1 cellular context compared by ENCODE assay signal in the genomic region with DNA sequence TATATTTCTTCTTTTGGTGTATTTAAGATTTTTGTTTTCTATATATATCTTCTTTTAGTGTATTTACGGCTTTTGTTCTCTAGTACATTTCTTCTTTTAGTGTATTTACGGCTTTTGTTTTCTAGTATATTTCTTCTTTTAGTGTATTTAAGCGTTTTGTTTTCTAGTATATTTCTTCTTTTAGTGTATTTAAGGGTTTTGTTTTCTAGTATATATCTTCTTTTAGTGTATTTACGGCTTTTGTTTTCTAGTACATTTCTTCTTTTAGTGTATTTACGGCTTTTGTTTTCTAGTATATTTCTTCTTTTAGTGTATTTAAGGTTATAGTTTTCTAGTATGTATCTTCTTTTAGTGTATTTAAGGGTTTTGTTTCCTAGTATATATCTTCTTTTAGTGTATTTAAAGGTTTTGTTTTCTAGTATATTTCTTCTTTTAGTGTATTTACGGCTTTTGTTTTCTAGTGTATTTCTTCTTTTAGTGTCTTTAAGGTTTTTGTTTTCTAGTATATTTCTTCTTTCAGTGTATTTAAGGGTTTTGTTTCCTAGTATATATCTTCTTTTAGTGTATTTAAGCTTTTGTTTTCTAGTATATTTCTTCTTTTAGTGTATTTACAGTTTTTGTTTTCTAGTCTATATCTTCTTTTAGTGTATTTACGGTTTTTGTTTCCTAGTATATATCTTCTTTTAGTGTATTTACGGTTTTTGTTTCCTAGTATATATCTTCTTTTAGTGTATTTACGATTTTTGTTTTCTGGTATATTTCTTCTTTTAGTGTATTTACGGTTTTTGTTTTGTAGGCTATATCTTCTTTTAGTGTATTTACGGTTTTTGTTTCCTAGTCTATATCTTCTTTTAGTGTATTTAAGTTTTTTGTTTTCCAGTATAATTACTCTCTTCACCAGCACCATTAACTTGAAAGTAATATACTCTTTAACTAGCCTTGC.
TF ChIP-seq lines count a peak whose summit lies in the region.
"Not testable (repeated sequence)": the region's sequence is repeated elsewhere in the genome, so short reads cannot be mapped to it uniquely, and the experiment has no call there.

No MANE protein-coding gene starts in this region.

TF ChIP-seq in K562, 482 proteins besides CTCF, POLR2A, EP300 and RAD21 (continued from another document):
- TF ChIP-seq, protein P1, sequence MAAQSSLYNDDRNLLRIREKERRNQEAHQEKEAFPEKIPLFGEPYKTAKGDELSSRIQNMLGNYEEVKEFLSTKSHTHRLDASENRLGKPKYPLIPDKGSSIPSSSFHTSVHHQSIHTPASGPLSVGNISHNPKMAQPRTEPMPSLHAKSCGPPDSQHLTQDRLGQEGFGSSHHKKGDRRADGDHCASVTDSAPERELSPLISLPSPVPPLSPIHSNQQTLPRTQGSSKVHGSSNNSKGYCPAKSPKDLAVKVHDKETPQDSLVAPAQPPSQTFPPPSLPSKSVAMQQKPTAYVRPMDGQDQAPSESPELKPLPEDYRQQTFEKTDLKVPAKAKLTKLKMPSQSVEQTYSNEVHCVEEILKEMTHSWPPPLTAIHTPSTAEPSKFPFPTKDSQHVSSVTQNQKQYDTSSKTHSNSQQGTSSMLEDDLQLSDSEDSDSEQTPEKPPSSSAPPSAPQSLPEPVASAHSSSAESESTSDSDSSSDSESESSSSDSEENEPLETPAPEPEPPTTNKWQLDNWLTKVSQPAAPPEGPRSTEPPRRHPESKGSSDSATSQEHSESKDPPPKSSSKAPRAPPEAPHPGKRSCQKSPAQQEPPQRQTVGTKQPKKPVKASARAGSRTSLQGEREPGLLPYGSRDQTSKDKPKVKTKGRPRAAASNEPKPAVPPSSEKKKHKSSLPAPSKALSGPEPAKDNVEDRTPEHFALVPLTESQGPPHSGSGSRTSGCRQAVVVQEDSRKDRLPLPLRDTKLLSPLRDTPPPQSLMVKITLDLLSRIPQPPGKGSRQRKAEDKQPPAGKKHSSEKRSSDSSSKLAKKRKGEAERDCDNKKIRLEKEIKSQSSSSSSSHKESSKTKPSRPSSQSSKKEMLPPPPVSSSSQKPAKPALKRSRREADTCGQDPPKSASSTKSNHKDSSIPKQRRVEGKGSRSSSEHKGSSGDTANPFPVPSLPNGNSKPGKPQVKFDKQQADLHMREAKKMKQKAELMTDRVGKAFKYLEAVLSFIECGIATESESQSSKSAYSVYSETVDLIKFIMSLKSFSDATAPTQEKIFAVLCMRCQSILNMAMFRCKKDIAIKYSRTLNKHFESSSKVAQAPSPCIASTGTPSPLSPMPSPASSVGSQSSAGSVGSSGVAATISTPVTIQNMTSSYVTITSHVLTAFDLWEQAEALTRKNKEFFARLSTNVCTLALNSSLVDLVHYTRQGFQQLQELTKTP (IDR thresholded peaks at IDR 0.05; ENCODE audit: low read depth in 1 of 2, partially characterized antibody in 2 of 2) = peak in 1 of 2 experiments; percentile 72
- TF ChIP-seq, protein P2, sequence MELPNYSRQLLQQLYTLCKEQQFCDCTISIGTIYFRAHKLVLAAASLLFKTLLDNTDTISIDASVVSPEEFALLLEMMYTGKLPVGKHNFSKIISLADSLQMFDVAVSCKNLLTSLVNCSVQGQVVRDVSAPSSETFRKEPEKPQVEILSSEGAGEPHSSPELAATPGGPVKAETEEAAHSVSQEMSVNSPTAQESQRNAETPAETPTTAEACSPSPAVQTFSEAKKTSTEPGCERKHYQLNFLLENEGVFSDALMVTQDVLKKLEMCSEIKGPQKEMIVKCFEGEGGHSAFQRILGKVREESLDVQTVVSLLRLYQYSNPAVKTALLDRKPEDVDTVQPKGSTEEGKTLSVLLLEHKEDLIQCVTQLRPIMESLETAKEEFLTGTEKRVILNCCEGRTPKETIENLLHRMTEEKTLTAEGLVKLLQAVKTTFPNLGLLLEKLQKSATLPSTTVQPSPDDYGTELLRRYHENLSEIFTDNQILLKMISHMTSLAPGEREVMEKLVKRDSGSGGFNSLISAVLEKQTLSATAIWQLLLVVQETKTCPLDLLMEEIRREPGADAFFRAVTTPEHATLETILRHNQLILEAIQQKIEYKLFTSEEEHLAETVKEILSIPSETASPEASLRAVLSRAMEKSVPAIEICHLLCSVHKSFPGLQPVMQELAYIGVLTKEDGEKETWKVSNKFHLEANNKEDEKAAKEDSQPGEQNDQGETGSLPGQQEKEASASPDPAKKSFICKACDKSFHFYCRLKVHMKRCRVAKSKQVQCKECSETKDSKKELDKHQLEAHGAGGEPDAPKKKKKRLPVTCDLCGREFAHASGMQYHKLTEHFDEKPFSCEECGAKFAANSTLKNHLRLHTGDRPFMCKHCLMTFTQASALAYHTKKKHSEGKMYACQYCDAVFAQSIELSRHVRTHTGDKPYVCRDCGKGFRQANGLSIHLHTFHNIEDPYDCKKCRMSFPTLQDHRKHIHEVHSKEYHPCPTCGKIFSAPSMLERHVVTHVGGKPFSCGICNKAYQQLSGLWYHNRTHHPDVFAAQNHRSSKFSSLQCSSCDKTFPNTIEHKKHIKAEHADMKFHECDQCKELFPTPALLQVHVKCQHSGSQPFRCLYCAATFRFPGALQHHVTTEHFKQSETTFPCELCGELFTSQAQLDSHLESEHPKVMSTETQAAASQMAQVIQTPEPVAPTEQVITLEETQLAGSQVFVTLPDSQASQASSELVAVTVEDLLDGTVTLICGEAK (IDR thresholded peaks at IDR 0.05) = peak; percentile 42; the same call in 1 of the 2 replicates
- TF ChIP-seq, protein P2 (CRISPR knock-in tag; IDR thresholded peaks at IDR 0.05) = not testable (repeated sequence)
- TF ChIP-seq MAFK (IDR thresholded peaks at IDR 0.05; ENCODE audit: low read length) (peak; percentile 22; the same call in 1 of the 2 replicates), NFIC (IDR thresholded peaks at IDR 0.05) (peak; percentile 71)
- TF ChIP-seq, protein P3, sequence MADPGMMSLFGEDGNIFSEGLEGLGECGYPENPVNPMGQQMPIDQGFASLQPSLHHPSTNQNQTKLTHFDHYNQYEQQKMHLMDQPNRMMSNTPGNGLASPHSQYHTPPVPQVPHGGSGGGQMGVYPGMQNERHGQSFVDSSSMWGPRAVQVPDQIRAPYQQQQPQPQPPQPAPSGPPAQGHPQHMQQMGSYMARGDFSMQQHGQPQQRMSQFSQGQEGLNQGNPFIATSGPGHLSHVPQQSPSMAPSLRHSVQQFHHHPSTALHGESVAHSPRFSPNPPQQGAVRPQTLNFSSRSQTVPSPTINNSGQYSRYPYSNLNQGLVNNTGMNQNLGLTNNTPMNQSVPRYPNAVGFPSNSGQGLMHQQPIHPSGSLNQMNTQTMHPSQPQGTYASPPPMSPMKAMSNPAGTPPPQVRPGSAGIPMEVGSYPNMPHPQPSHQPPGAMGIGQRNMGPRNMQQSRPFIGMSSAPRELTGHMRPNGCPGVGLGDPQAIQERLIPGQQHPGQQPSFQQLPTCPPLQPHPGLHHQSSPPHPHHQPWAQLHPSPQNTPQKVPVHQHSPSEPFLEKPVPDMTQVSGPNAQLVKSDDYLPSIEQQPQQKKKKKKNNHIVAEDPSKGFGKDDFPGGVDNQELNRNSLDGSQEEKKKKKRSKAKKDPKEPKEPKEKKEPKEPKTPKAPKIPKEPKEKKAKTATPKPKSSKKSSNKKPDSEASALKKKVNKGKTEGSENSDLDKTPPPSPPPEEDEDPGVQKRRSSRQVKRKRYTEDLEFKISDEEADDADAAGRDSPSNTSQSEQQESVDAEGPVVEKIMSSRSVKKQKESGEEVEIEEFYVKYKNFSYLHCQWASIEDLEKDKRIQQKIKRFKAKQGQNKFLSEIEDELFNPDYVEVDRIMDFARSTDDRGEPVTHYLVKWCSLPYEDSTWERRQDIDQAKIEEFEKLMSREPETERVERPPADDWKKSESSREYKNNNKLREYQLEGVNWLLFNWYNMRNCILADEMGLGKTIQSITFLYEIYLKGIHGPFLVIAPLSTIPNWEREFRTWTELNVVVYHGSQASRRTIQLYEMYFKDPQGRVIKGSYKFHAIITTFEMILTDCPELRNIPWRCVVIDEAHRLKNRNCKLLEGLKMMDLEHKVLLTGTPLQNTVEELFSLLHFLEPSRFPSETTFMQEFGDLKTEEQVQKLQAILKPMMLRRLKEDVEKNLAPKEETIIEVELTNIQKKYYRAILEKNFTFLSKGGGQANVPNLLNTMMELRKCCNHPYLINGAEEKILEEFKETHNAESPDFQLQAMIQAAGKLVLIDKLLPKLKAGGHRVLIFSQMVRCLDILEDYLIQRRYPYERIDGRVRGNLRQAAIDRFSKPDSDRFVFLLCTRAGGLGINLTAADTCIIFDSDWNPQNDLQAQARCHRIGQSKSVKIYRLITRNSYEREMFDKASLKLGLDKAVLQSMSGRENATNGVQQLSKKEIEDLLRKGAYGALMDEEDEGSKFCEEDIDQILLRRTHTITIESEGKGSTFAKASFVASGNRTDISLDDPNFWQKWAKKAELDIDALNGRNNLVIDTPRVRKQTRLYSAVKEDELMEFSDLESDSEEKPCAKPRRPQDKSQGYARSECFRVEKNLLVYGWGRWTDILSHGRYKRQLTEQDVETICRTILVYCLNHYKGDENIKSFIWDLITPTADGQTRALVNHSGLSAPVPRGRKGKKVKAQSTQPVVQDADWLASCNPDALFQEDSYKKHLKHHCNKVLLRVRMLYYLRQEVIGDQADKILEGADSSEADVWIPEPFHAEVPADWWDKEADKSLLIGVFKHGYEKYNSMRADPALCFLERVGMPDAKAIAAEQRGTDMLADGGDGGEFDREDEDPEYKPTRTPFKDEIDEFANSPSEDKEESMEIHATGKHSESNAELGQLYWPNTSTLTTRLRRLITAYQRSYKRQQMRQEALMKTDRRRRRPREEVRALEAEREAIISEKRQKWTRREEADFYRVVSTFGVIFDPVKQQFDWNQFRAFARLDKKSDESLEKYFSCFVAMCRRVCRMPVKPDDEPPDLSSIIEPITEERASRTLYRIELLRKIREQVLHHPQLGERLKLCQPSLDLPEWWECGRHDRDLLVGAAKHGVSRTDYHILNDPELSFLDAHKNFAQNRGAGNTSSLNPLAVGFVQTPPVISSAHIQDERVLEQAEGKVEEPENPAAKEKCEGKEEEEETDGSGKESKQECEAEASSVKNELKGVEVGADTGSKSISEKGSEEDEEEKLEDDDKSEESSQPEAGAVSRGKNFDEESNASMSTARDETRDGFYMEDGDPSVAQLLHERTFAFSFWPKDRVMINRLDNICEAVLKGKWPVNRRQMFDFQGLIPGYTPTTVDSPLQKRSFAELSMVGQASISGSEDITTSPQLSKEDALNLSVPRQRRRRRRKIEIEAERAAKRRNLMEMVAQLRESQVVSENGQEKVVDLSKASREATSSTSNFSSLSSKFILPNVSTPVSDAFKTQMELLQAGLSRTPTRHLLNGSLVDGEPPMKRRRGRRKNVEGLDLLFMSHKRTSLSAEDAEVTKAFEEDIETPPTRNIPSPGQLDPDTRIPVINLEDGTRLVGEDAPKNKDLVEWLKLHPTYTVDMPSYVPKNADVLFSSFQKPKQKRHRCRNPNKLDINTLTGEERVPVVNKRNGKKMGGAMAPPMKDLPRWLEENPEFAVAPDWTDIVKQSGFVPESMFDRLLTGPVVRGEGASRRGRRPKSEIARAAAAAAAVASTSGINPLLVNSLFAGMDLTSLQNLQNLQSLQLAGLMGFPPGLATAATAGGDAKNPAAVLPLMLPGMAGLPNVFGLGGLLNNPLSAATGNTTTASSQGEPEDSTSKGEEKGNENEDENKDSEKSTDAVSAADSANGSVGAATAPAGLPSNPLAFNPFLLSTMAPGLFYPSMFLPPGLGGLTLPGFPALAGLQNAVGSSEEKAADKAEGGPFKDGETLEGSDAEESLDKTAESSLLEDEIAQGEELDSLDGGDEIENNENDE (IDR thresholded peaks at IDR 0.05; ENCODE audit: low read depth, low read length) = peak; percentile 87
- TF ChIP-seq, protein P4, sequence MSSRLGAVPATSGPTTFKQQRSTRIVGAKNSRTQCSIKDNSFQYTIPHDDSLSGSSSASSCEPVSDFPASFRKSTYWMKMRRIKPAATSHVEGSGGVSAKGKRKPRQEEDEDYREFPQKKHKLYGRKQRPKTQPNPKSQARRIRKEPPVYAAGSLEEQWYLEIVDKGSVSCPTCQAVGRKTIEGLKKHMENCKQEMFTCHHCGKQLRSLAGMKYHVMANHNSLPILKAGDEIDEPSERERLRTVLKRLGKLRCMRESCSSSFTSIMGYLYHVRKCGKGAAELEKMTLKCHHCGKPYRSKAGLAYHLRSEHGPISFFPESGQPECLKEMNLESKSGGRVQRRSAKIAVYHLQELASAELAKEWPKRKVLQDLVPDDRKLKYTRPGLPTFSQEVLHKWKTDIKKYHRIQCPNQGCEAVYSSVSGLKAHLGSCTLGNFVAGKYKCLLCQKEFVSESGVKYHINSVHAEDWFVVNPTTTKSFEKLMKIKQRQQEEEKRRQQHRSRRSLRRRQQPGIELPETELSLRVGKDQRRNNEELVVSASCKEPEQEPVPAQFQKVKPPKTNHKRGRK (tag; IDR thresholded peaks at IDR 0.05) = peak; percentile 89
